Comparison of ENCODE assay signal across 8 cellular contexts in the genomic region with DNA sequence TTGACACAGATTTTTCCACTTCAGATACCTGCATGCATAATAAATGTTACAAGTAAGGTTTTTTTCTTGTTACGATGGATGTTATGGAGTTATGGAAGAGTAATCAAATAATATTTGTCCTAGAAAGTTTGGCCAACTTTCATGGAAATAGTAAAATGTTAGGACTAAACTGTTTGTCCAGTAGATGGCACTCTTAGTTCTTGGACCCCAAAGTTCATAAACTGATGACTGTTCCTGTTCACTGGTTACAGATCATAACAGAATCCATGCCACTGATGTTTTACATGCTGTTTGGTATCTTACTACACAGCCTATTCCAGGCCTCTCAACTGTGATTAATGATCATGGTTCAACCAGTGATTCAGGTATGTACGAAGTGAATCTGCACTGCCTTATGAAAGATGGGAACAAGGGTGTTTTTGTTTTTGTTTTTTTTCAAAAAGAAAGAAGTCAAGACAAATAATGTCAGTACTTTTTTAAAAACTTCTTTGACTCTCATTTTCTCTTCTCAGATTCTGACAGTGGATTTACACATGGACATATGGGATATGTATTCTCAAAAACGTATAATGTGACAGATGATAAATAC.
A peak's percentile ranks its signal among the peaks of the same experiment; 100 is the strongest.
DNase-seq lines count a peak whose midpoint lies in the region; ATAC-seq lines count a peak whose summit lies in the region.

No MANE protein-coding gene starts in this region.

- ATAC-seq in GM21825 (IDR thresholded peaks at IDR 0.05; ENCODE audit: unreplicated experiment) (no peak), GM21737 (IDR thresholded peaks at IDR 0.05; ENCODE audit: unreplicated experiment) (no peak)

- DNase-seq in SIG-M5 treated with dmso at 0.1 percent for 504 hours (lab: John Stamatoyannopoulos, UW; ENCODE audit: unreplicated experiment) (peak; percentile 50), SIG-M5 (lab: John Stamatoyannopoulos, UW) (no peak), NCI-H1105 treated with DMSO at 0.1 percent for 48 hours (lab: John Stamatoyannopoulos, UW) (peak; percentile 70), amniotic stem cell (lab: John Stamatoyannopoulos, UW) (peak; percentile 41), iris pigment epithelial cell (ENCODE audit: low read depth) (peak; percentile 64), HK-2 (ENCODE audit: unreplicated experiment) (no peak)

Comparison
In these comparisons a context has a peak if more than half of its experiments do, and no peak if none do; other contexts are left out.
1. DNase-seq: peak in SIG-M5 treated with dmso at 0.1 percent for 504 hours (single experiment), NCI-H1105 treated with DMSO at 0.1 percent for 48 hours (single experiment), amniotic stem cell (single experiment) and iris pigment epithelial cell (single experiment); none in SIG-M5 (single experiment) and HK-2 (single experiment).